Comparison of ENCODE assay signal across 25 cellular contexts in the genomic region with DNA sequence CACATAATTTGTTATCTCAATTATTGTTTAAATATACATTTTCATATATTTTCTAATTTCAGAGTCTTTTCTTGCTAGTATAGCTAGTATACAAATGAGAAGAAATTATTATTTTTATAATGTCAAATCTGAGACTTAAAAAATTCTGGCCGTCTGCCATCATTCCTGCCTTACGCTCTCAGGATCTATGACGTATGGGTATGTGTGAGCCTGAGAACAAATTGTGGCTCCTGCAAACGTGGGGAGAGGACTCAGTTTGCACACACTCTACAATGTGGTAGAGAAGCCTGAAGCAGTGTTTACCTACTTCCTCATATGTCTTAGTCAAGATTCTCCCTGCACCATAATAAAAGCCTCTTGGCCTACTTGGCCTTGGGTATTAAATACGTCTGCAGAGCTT.
"Had no signal": no experiment of that assay in that cellular context is flagged by ENCODE, and none has a peak within 500 bp of the region (broad histone marks: within the 10 kb centered on the region; RNA-seq: fewer than 3 reads in every experiment).

No MANE protein-coding gene starts in this region.

- H3K4me2 ChIP-seq: smooth muscle cell had no signal

- H3K4me3 ChIP-seq: cardiac muscle cell, coronary artery, dorsolateral prefrontal cortex, smooth muscle cell, upper lobe of left lung had no signal

- H3K4me1 ChIP-seq: upper lobe of left lung had no signal

- H3K27me3 ChIP-seq: cardiac muscle cell, dorsolateral prefrontal cortex, upper lobe of left lung had no signal

- H3K36me3 ChIP-seq: cardiac muscle cell, upper lobe of left lung had no signal

- ATAC-seq: activated CD4-positive, alpha-beta T cell treated with anti-CD3 and anti-CD28 coated beads for 36 hours; activated CD8-positive, alpha-beta memory T cell treated with anti-CD3 and anti-CD28 coated beads, Interleukin-2, amount 10 ng/mL, durations not matched to agents 7 days and 5 days; activated CD8-positive, alpha-beta T cell treated with anti-CD3 and anti-CD28 coated beads, Interleukin-2, amount 10 ng/mL, durations not matched to agents 7 days and 5 days; activated naive CD8-positive, alpha-beta T cell treated with anti-CD3 and anti-CD28 coated beads, Interleukin-2, amount 50 U/mL, for 24 hours; sciatic nerve; stimulated activated memory B cell treated with anti-CD40 and anti-IgM and Interleukin-4, amounts not matched to agents 10 μg/mL and 1 μg/mL and 100 μg/mL, for 72 hours; stimulated activated naive CD8-positive, alpha-beta T cell treated with anti-CD3 and anti-CD28 coated beads, Interleukin-15, amount 100 ng/mL, for 72 hours had no signal

- DNase-seq: activated CD4-positive, alpha-beta T cell treated with anti-CD3 and anti-CD28 coated beads for 36 hours; activated CD4-positive, CD25-positive, alpha-beta regulatory T cell; activated CD8-positive, alpha-beta memory T cell treated with anti-CD3 and anti-CD28 coated beads, Interleukin-2, amount 10 ng/mL, durations not matched to agents 7 days and 5 days; activated CD8-positive, alpha-beta T cell treated with anti-CD3 and anti-CD28 coated beads, Interleukin-2, amount 10 ng/mL, durations not matched to agents 7 days and 5 days; activated naive CD8-positive, alpha-beta T cell treated with anti-CD3 and anti-CD28 coated beads, Interleukin-2, amount 50 U/mL, for 24 hours; activated T-cell treated with anti-CD3 and anti-CD28 coated beads, Interleukin-2, amount 50 U/mL, for 48 hours; cerebellar nuclear complex; dorsolateral prefrontal cortex; effector memory CD4-positive, alpha-beta T cell; erythroblast; islet precursor cell; mammary epithelial cell; posterior cingulate gyrus; stimulated activated CD4-positive, alpha-beta T cell treated with anti-CD3 and anti-CD28 coated beads, Interleukin-1b, Interleukin-23, amount 100 ng/mL, for 48 hours; stimulated activated CD4-positive, alpha-beta T cell treated with anti-CD3 and anti-CD28 coated beads, Interleukin-4, amount 100 ng/mL, for 4 hours; stimulated activated CD8-positive, alpha-beta memory T cell treated with anti-CD3 and anti-CD28 coated beads, Interleukin-4, amount 100 ng/mL, for 48 hours; stimulated activated naive CD8-positive, alpha-beta T cell treated with anti-CD3 and anti-CD28 coated beads, Interleukin-15, amount 100 ng/mL, for 72 hours; substantia nigra; T-helper 1 cell; upper lobe of left lung had no signal

- H3K27ac ChIP-seq: cardiac muscle cell, coronary artery, dorsolateral prefrontal cortex, upper lobe of left lung had no signal

- H3K9me3 ChIP-seq: upper lobe of left lung had no signal
